Comparison of ENCODE assay signal across 8 cellular contexts in the genomic region with DNA sequence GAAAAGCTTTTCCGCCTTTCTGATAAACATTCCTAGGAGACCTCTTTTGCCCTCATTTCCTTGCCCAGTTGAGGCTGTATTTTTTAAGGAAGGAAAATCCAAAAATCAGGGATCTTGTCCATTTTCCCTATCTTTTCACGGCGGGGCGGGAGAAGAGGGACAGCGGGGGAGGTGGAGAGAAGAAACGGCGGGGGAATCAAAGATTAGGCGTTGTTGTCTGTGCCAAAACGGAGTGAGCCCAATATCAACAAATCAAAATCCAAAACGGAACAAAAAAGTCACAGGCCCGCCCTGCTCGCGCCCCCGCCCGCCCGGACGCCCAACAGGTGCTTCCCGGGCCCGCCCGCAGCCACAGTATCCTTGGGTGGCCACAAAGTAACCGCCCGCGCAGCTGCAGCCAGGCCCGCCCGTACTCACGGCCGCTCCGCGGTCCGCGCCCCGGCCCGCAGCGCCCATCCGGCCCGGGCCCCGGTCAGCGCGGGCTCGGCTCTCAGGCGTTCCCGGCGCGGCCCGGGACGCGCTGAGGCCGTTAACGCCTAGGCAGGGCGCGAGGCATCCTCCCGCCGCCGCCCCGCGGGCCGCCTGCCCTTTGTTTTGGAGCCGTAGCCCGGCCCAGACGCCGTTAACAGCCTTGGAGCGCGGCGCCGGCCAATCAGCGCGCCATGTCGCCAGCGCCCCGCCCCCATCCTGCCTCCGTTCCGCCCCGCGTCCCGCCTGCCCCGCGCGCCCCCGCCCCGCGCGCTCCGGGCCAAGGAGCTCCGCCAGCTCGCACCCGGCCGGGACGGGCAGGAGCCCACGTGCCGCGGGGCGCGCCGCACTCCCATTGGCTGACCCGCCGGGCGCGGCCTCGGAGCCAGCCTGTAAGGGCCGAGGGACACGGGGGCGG. TPM values are rescaled to one million over a fixed set of nuclear protein-coding genes. Genes with fewer than 3 reads are reported as not detected.
DNase-seq lines count a peak whose midpoint lies in the region; ATAC-seq and TF ChIP-seq lines count a peak whose summit lies in the region.

A gene with protein sequence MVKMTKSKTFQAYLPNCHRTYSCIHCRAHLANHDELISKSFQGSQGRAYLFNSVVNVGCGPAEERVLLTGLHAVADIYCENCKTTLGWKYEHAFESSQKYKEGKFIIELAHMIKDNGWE (minus strand): TSS at position 597 of the 886 bp plus-strand sequence. CDS start 25,050 bp downstream, outside the sequence.

- no peak for TF ChIP-seq RAD21 in Ishikawa (IDR thresholded peaks at IDR 0.05; ENCODE audit: low read depth)

- intact Hi-C loops in esophagus muscularis mucosa (cut with DNase I) = loop anchor here (10.0 kb wide), 1 partner anchor 129 kb away; a partner anchor contains a TSS

- H3K4me1 ChIP-seq in esophagus muscularis mucosa (peaks cover 8 to 21% (median 17%) of the 10 kb centered on the region in 4 donors), muscle layer of colon (ENCODE audit: insufficient read depth, low read length) (peaks cover 7% of the 10 kb centered on the region)

- H3K27me3 ChIP-seq in esophagus muscularis mucosa (no peaks in the 10 kb centered on the region), muscle layer of colon (ENCODE audit: control insufficient read depth in 1 of 2, insufficient read depth in 2 of 2, low read length in 2 of 2) (no peaks in the 10 kb centered on the region)

- no peaks in the 10 kb centered on the region for H3K9me3 ChIP-seq in esophagus muscularis mucosa
- no peaks in the 10 kb centered on the region for H3K9me3 ChIP-seq in muscle layer of colon (ENCODE audit: low read length)

- TF ChIP-seq CTCF in esophagus muscularis mucosa (IDR thresholded peaks at IDR 0.05) = no peak

- peak; percentile 76 for ATAC-seq in GM21576 (IDR thresholded peaks at IDR 0.05; ENCODE audit: unreplicated experiment)

- H3K4me3 ChIP-seq in esophagus muscularis mucosa (peak within 1 kb of the TSS; percentile 67 to 80 (median 70)), muscle layer of colon (ENCODE audit: low read depth in 1 of 2, low read length in 2 of 2) (peak within 1 kb of the TSS; percentile 33 to 65)

- WGBS in esophagus muscularis mucosa = under 1% methylated on average over 42 of the region's 102 CpGs

- no peak within 1 kb of the TSS for H3K9ac ChIP-seq in muscle layer of colon (ENCODE audit: low read length)

- TF ChIP-seq EP300 in Ishikawa (IDR thresholded peaks at IDR 0.05; ENCODE audit: borderline replicate concordance) = no peak
- no peak for TF ChIP-seq EP300 in esophagus muscularis mucosa (IDR thresholded peaks at IDR 0.05)

- no peak for TF ChIP-seq POLR2A in esophagus muscularis mucosa (IDR thresholded peaks at IDR 0.05; ENCODE audit: low read depth)

- H3K36me3 ChIP-seq in esophagus muscularis mucosa (peaks cover 0 to 5% (median 0%) of the 10 kb centered on the region in 4 donors), muscle layer of colon (ENCODE audit: insufficient read depth, low read length) (no peaks in the 10 kb centered on the region)

- H3K27ac ChIP-seq in esophagus muscularis mucosa (replicated peaks in 1 of 4) = peak within 1 kb of the TSS; percentile 76 to 93 (median 84)
- H3K27ac ChIP-seq in muscle layer of colon (ENCODE audit: low read depth, low read length) = peak within 1 kb of the TSS; percentile 42

- DNase-seq in DMS153 (lab: John Stamatoyannopoulos, UW) (peak; percentile 92), esophagus muscularis mucosa (ENCODE audit: extremely low spot score) (peak; percentile 98)
- DNase-seq in activated T-cell treated with anti-CD3 and anti-CD28 coated beads, Interleukin-2, amount 50 U/mL, for 48 hours = peak; percentile 93 to 96
- peak; percentile 94 for DNase-seq in stimulated activated CD8-positive, alpha-beta memory T cell treated with anti-CD3 and anti-CD28 coated beads, Interleukin-4, amount 100 ng/mL, for 48 hours

TF ChIP-seq in Ishikawa, 13 proteins besides CTCF, POLR2A, EP300 and RAD21:
- TF ChIP-seq TAF1 (IDR thresholded peaks at IDR 0.05; ENCODE audit: low read depth) (0 out of 2 replicates have a peak, but pooled peaks have one; percentile 7), TEAD4 (IDR thresholded peaks at IDR 0.05) (no peak), CEBPB (IDR thresholded peaks at IDR 0.05) (no peak), EGR1 (IDR thresholded peaks at IDR 0.05) (no peak)
- TF ChIP-seq, protein P1, sequence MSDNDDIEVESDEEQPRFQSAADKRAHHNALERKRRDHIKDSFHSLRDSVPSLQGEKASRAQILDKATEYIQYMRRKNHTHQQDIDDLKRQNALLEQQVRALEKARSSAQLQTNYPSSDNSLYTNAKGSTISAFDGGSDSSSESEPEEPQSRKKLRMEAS (IDR thresholded peaks at IDR 0.05) = peak; percentile 98
- TF ChIP-seq, protein P2, sequence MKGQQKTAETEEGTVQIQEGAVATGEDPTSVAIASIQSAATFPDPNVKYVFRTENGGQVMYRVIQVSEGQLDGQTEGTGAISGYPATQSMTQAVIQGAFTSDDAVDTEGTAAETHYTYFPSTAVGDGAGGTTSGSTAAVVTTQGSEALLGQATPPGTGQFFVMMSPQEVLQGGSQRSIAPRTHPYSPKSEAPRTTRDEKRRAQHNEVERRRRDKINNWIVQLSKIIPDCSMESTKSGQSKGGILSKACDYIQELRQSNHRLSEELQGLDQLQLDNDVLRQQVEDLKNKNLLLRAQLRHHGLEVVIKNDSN (IDR thresholded peaks at IDR 0.05) = peak; percentile 75

TF ChIP-seq in PFSK-1, 5 proteins besides CTCF, POLR2A, EP300 and RAD21:
- TF ChIP-seq POLR2AphosphoS5 (IDR thresholded peaks at IDR 0.05; ENCODE audit: low read depth, low read length) (no peak), FOXP2 (optimal IDR thresholded peaks at IDR 0.05; ENCODE audit: borderline replicate concordance, extremely low read depth, extremely low read length, insufficient read depth) (peak; percentile 8)

RNA-seq across cellular contexts. Expression of the gene that starts here (rescaled TPM):
- polyA plus RNA-seq in PFSK-1 (2012; ENCODE audit: insufficient read length, low read depth) = 0.16 TPM
- 10 to 100 TPM; 12.0 to 30.7 (median 16.5) TPM for total RNA-seq in esophagus muscularis mucosa

Comparison
In these comparisons a context has a peak if more than half of its experiments do, and no peak if none do; other contexts are left out.
1. Peak in every context shown above with its lines: DNase-seq, ATAC-seq, H3K4me3 ChIP-seq and H3K27ac ChIP-seq.